Comparison of ENCODE assay signal across 10 cellular contexts in genomic region chr7:134782121-134782623, GRCh38. TPM values are rescaled to one million over a fixed set of nuclear protein-coding genes. Genes with fewer than 3 reads are reported as not detected.
DNase-seq lines count a peak whose midpoint lies in the region; ATAC-seq and TF ChIP-seq lines count a peak whose summit lies in the region.
"Had no signal": no experiment of that assay in that cellular context is flagged by ENCODE, and none has a peak within 500 bp of the region (broad histone marks: within the 10 kb centered on the region; RNA-seq: fewer than 3 reads in every experiment).

No MANE protein-coding gene starts in this region.

- DNase-seq in heart left ventricle (no peak), left cardiac atrium (no peak), fibroblast of the aortic adventitia (ENCODE audit: low read depth) (peak; percentile 61), LoVo (ENCODE audit: low spot score) (no peak), SKM-1 treated with dmso at 0.1 percent for 144 hours (lab: John Stamatoyannopoulos, UW; ENCODE audit: unreplicated experiment) (no peak)
- no peak for DNase-seq in activated CD4-positive, alpha-beta T cell treated with anti-CD3 and anti-CD28 coated beads for 4 hours
- DNase-seq: AML-193 had no signal

- intact Hi-C loops in heart left ventricle (cut with DNase I), result loop anchor here in 9 of 10 donors (5.0 to 10.0 kb wide), 9 partner anchors 45 to 160 kb away; no protein-coding TSS in a partner anchor
- intact Hi-C loops in left cardiac atrium (cut with DNase I), result loop anchor here in 1 of 2 donors (5.0 kb wide), 1 partner anchor 155 kb away; no protein-coding TSS in a partner anchor

- H3K4me3 ChIP-seq in heart left ventricle, result peak overlapping the region in 11 of 12 donors; percentile 46 to 75 (median 66)
- H3K4me3 ChIP-seq in fibroblast of the aortic adventitia (ENCODE audit: low read depth, low read length), result peak overlapping the region; percentile 69
- H3K4me3 ChIP-seq in urinary bladder (ENCODE audit: low read depth, low read length), result peak overlapping the region; percentile 79

- H3K4me1 ChIP-seq in heart left ventricle (peaks cover 0 to 82% (median 56%) of the 10 kb centered on the region in 12 donors), urinary bladder (ENCODE audit: insufficient read depth) (no peaks in the 10 kb centered on the region)

- ATAC-seq in heart left ventricle, result no peak
- no peak for ATAC-seq in left cardiac atrium
- peak; percentile 56 for ATAC-seq in HG03432 (IDR thresholded peaks at IDR 0.05; ENCODE audit: unreplicated experiment)

- TF ChIP-seq CTCF in heart left ventricle (IDR thresholded peaks at IDR 0.05), result no peak
- TF ChIP-seq CTCF in fibroblast of the aortic adventitia (IDR thresholded peaks at IDR 0.05; ENCODE audit: insufficient read depth, low read length), result no peak

- no peaks in the 10 kb centered on the region for H3K27me3 ChIP-seq in heart left ventricle

- H3K9me3 ChIP-seq in heart left ventricle, result no peaks in the 10 kb centered on the region

- peak overlapping the region in 11 of 12 donors; percentile 81 to 92 (median 89) for H3K27ac ChIP-seq in heart left ventricle
- H3K27ac ChIP-seq in urinary bladder (ENCODE audit: low read depth), result no peak overlapping the region
- H3K27ac ChIP-seq: KMS-11 had no signal

- H3K36me3 ChIP-seq in heart left ventricle, result peaks cover 0 to 20% (median 3%) of the 10 kb centered on the region in 9 donors
- no peaks in the 10 kb centered on the region for H3K36me3 ChIP-seq in urinary bladder (ENCODE audit: insufficient read depth)

- no peak for TF ChIP-seq POLR2A in heart left ventricle (IDR thresholded peaks at IDR 0.05)

- 53 to 66% (median 58%) methylated on average over 4 of the region's 4 CpGs for WGBS in heart left ventricle, 4 donors
- 41% methylated on average over 4 of the region's 4 CpGs for WGBS in urinary bladder

RNA-seq across cellular contexts. Expression of gene CALD1, which starts 2.7 kb away (rescaled TPM):
- total RNA-seq in heart left ventricle, result 100 to 1,000 TPM in 8 of 9 donors, 10 to 100 TPM in 1; 89.6 to 186 (median 130) TPM
- 100 to 1,000 TPM in 1 of 2 donors, 10 to 100 TPM in 1; 95.1 to 104 TPM for polyA plus RNA-seq in heart left ventricle
- total RNA-seq in left cardiac atrium, result 100 to 1,000 TPM; 181 to 194 TPM
- 201 and 686 TPM in 2 replicates for total RNA-seq in fibroblast of the aortic adventitia (ENCODE audit: low replicate concordance)
- total RNA-seq in urinary bladder, result 616 TPM
- 1,279 TPM for polyA plus RNA-seq in urinary bladder
